ENCODE assay signal across 8 cellular contexts in genomic region chr17:57552114-57552601, GRCh38.
DNase-seq lines count a peak whose midpoint lies in the region; ATAC-seq and TF ChIP-seq lines count a peak whose summit lies in the region.

No MANE protein-coding gene starts in this region.

- H3K9me3 ChIP-seq in DOHH2 (ENCODE audit: control insufficient read depth, insufficient read depth, low read length) (no peaks in the 10 kb centered on the region), T-helper 17 cell (ENCODE audit: control insufficient read depth, low read length, poor library complexity, severe bottlenecking) (no peaks in the 10 kb centered on the region)

- H3F3A ChIP-seq in DOHH2 (ENCODE audit: control insufficient read depth, insufficient read depth) = peaks cover 36% of the 10 kb centered on the region

- H3K36me3 Mint-ChIP-seq in T-helper 17 cell (ENCODE audit: low read depth) = no peaks in the 10 kb centered on the region

- peaks cover 71% of the 10 kb centered on the region for H3K79me2 ChIP-seq in DOHH2 (ENCODE audit: control insufficient read depth, low read length)

- H3K4me1 ChIP-seq in DOHH2 (ENCODE audit: control insufficient read depth, low read length) = peaks cover 98% of the 10 kb centered on the region

- peaks cover 34% of the 10 kb centered on the region for H3K4me1 Mint-ChIP-seq in T-helper 17 cell

- H3K4me3 ChIP-seq in DOHH2 (ENCODE audit: low read length) (peak overlapping the region; percentile 88), fibroblast of the aortic adventitia (ENCODE audit: low read depth, low read length) (no peak overlapping the region), retinal pigment epithelial cell (ENCODE audit: low read length) (no peak overlapping the region)

- no peaks in the 10 kb centered on the region for H3K9me2 ChIP-seq in DOHH2 (replicated peaks; ENCODE audit: control insufficient read depth, low read length)

- peak; percentile 20 for DNase-seq in HCEC 1CT
- no peak for DNase-seq in T-helper 17 cell
- no peak for DNase-seq in fibroblast of the aortic adventitia (ENCODE audit: low read depth)
- DNase-seq in retinal pigment epithelial cell (ENCODE audit: low read depth) = peak; percentile 81
- DNase-seq in NCI-H1105 treated with DMSO at 0.1 percent for 48 hours (lab: John Stamatoyannopoulos, UW) = no peak
- no peak for DNase-seq in amniotic stem cell (lab: John Stamatoyannopoulos, UW)

- no peaks in the 10 kb centered on the region for H3K27me3 ChIP-seq in DOHH2 (ENCODE audit: control insufficient read depth, low read length)

- no peak for ATAC-seq in T-helper 17 cell
- no peak for ATAC-seq in HG03095 (IDR thresholded peaks at IDR 0.05; ENCODE audit: unreplicated experiment)

- peak overlapping the region; percentile 98 for H3K27ac ChIP-seq in DOHH2 (ENCODE audit: low read depth, low read length)

- no peaks in the 10 kb centered on the region for H4K20me1 ChIP-seq in DOHH2 (ENCODE audit: control insufficient read depth, insufficient read depth, low read depth, low read length)

- H3K4me2 ChIP-seq in DOHH2 (ENCODE audit: low read length) = peak overlapping the region; percentile 93

- H3K27me3 Mint-ChIP-seq in T-helper 17 cell = no peaks in the 10 kb centered on the region

- peak overlapping the region; percentile 28 for H3K4me3 Mint-ChIP-seq in T-helper 17 cell

- H3K27ac Mint-ChIP-seq in T-helper 17 cell = no peak overlapping the region

- peaks cover 38% of the 10 kb centered on the region for H3K36me3 ChIP-seq in DOHH2 (ENCODE audit: control insufficient read depth, low read length)

- TF ChIP-seq CTCF in DOHH2 (IDR thresholded peaks at IDR 0.05; ENCODE audit: low read depth, low read length, poor library complexity, severe bottlenecking) = peak; percentile 94
- peak; percentile 38 for TF ChIP-seq CTCF in fibroblast of the aortic adventitia (IDR thresholded peaks at IDR 0.05; ENCODE audit: insufficient read depth, low read length)
- TF ChIP-seq CTCF in retinal pigment epithelial cell (conservative IDR thresholded peaks at IDR 0.05; ENCODE audit: low read depth, low read length) = peak; percentile 96

Comparison
In these comparisons a context has a peak if more than half of its experiments do, and no peak if none do; other contexts are left out.
1. CTCF ChIP-seq: peak in every context shown above with its lines; median percentile 96 in retinal pigment epithelial cell; 94 in DOHH2; 38 in fibroblast of the aortic adventitia.
2. DNase-seq: peak in HCEC 1CT (single experiment) and retinal pigment epithelial cell (single experiment); none in T-helper 17 cell (0 of 3), fibroblast of the aortic adventitia (single experiment), NCI-H1105 treated with DMSO at 0.1 percent for 48 hours (single experiment) and amniotic stem cell (single experiment).